ENCODE assay signal across 1 cellular context in genomic region chr20:3901028-3901746, GRCh38.
TF ChIP-seq lines count a peak whose summit lies in the region.

No MANE protein-coding gene starts in this region.

TF ChIP-seq in SK-N-SH, 30 proteins besides CTCF, POLR2A, EP300 and RAD21 (continued from another document):
- TF ChIP-seq ZBTB33 (IDR thresholded peaks at IDR 0.05; ENCODE audit: borderline replicate concordance, low read depth) (no peak), FOXM1 (IDR thresholded peaks at IDR 0.05; ENCODE audit: low read depth) (no peak), IRF3 (IDR thresholded peaks at IDR 0.05; ENCODE audit: low read depth, low read length) (no peak), TEAD4 (IDR thresholded peaks at IDR 0.05; ENCODE audit: borderline replicate concordance, insufficient read depth) (no peak), RFX5 (IDR thresholded peaks at IDR 0.05; ENCODE audit: low read length) (no peak), FOXJ3 (CRISPR knock-in tag; IDR thresholded peaks at IDR 0.05) (no peak)
